In genomic region chr17:79982986-79983385, GRCh38 we compare ENCODE assay signal across 30 cellular contexts. TPM values are rescaled to one million over a fixed set of nuclear protein-coding genes. Genes with fewer than 3 reads are reported as not detected.
A peak's percentile ranks its signal among the peaks of the same experiment; 100 is the strongest.
DNase-seq lines count a peak whose midpoint lies in the region; ATAC-seq and TF ChIP-seq lines count a peak whose summit lies in the region.
"Had no signal": no experiment of that assay in that cellular context is flagged by ENCODE, and none has a peak within 500 bp of the region (broad histone marks: within the 10 kb centered on the region; RNA-seq: fewer than 3 reads in every experiment).

No MANE protein-coding gene starts in this region.

- H3K9me3 ChIP-seq in WERI-Rb-1 (ENCODE audit: severe bottlenecking) (no peaks in the 10 kb centered on the region), transverse colon (no peaks in the 10 kb centered on the region)
- H3K9me3 ChIP-seq: neutrophil, psoas muscle, SJCRH30, thoracic aorta had no signal

- H3K36me3 Mint-ChIP-seq in activated CD4-positive, alpha-beta T cell treated with anti-CD3 and anti-CD28 coated beads, Interleukin-2, amount 10 ng/mL, durations not matched to agents 7 days and 5 days (ENCODE audit: low read depth): no peaks in the 10 kb centered on the region
- H3K36me3 Mint-ChIP-seq: activated naive CD8-positive, alpha-beta T cell; CD4-positive, alpha-beta memory T cell had no signal

- POLR2A ChIA-PET in activated CD4-positive, alpha-beta T cell treated with anti-CD3 and anti-CD28 coated beads, Interleukin-2, amount 10 ng/mL, durations not matched to agents 7 days and 5 days (lab: Charles Lee): no interaction called here

- no peak for DNase-seq in activated CD4-positive, alpha-beta T cell treated with anti-CD3 and anti-CD28 coated beads, Interleukin-2, amount 10 ng/mL, durations not matched to agents 7 days and 5 days
- DNase-seq in activated CD4-positive, alpha-beta T cell treated with anti-CD3 and anti-CD28 coated beads, Interleukin-2, amount 50 U/mL, for 48 hours: no peak
- peak; percentile 8 for DNase-seq in WERI-Rb-1
- DNase-seq in left lobe of liver (ENCODE audit: low spot score): peak; percentile 40
- peak; percentile 50 for DNase-seq in sciatic nerve (ENCODE audit: low spot score)
- no peak for DNase-seq in NCI-H1092 treated with DMSO at 0.1 percent for 48 hours (lab: John Stamatoyannopoulos, UW)
- DNase-seq in transverse colon: no peak
- DNase-seq: 8988T; activated B cell treated with CpG ODN at 0.5 μM for 24 hours; activated CD4-positive, alpha-beta memory T cell treated with anti-CD3 and anti-CD28 coated beads, Interleukin-2, amount 10 ng/mL, durations not matched to agents 7 days and 5 days; activated CD8-positive, alpha-beta memory T cell treated with anti-CD3 and anti-CD28 coated beads, Interleukin-2, amount 50 U/mL, for 48 hours; DMS 273 treated with DMSO at 0.1 percent for 48 hours; effector CD4-positive, alpha-beta T cell; kidney glomerular epithelial cell; NCI-H1048; NCI-H187; NCI-H2171 treated with DMSO at 0.1 percent for 48 hours; NCI-H526; SJCRH30; stimulated activated naive CD8-positive, alpha-beta T cell treated with anti-CD3 and anti-CD28 coated beads, Interleukin-15, Interleukin-2, amounts not matched to agents 100 U/mL and 50 U/mL, for 24 hours had no signal

- no peaks in the 10 kb centered on the region for H3K27me3 ChIP-seq in WERI-Rb-1 (ENCODE audit: insufficient read depth, low read depth, severe bottlenecking)
- H3K27me3 ChIP-seq in transverse colon: no peaks in the 10 kb centered on the region
- H3K27me3 ChIP-seq: SJCRH30 had no signal

- CTCF ChIA-PET in activated CD4-positive, alpha-beta T cell treated with anti-CD3 and anti-CD28 coated beads, Interleukin-2, amount 10 ng/mL, durations not matched to agents 7 days and 5 days (lab: Charles Lee): interaction anchor here (1.3 kb wide), 1 partner anchor 25 kb away, joined by 4 read pairs; no protein-coding TSS in a partner anchor

- in situ Hi-C loops in transverse colon (cut with MboI; ENCODE audit: low pct_ligation_motif_present in 1 of 4, low pct_unique_long_range_greater_than_20kb in 1 of 4, low sequenced_read_pairs in 3 of 4): loop anchor here in 2 of 4 donors (25.0 kb wide), 1 partner anchor 171 kb away; no protein-coding TSS in a partner anchor

- no peak for TF ChIP-seq EP300 in transverse colon (IDR thresholded peaks at IDR 0.05; ENCODE audit: low read depth)

- no peak overlapping the region for H3K4me3 Mint-ChIP-seq in activated CD4-positive, alpha-beta T cell treated with anti-CD3 and anti-CD28 coated beads, Interleukin-2, amount 10 ng/mL, durations not matched to agents 7 days and 5 days
- H3K4me3 Mint-ChIP-seq: activated B cell treated with CpG ODN at 0.5 μM for 24 hours; activated CD4-positive, alpha-beta memory T cell treated with anti-CD3 and anti-CD28 coated beads, Interleukin-2, amount 10 ng/mL, durations not matched to agents 7 days and 5 days; activated naive CD8-positive, alpha-beta T cell; brain; CD4-positive, alpha-beta memory T cell; memory B cell had no signal

- no peak for TF ChIP-seq POLR2A in transverse colon (IDR thresholded peaks at IDR 0.05)

- no peaks in the 10 kb centered on the region for H3K9me3 Mint-ChIP-seq in activated CD4-positive, alpha-beta T cell treated with anti-CD3 and anti-CD28 coated beads, Interleukin-2, amount 10 ng/mL, durations not matched to agents 7 days and 5 days
- H3K9me3 Mint-ChIP-seq: activated B cell treated with CpG ODN at 0.5 μM for 24 hours; activated CD4-positive, alpha-beta memory T cell treated with anti-CD3 and anti-CD28 coated beads, Interleukin-2, amount 10 ng/mL, durations not matched to agents 7 days and 5 days; activated T-helper 2 cell treated with anti-CD3 and anti-CD28 coated beads, Interferon-gamma antibody, Interleukin-2, Interleukin-4, amounts not matched to agents 10 μg/mL and 5 μg/mL and 100 μg/mL, durations not matched to agents 14 hours and 24 hours and 36 hours; brain; CD4-positive, alpha-beta memory T cell; memory B cell had no signal

- ATAC-seq in left lobe of liver: no peak
- no peak for ATAC-seq in sciatic nerve
- no peak for ATAC-seq in GM19351 (IDR thresholded peaks at IDR 0.05; ENCODE audit: unreplicated experiment)
- ATAC-seq: Panc1; psoas muscle; stimulated activated naive CD8-positive, alpha-beta T cell treated with anti-CD3 and anti-CD28 coated beads, Interleukin-15, Interleukin-2, amounts not matched to agents 100 U/mL and 50 U/mL, for 24 hours had no signal

- H3K4me1 Mint-ChIP-seq in activated CD4-positive, alpha-beta T cell treated with anti-CD3 and anti-CD28 coated beads, Interleukin-2, amount 10 ng/mL, durations not matched to agents 7 days and 5 days: no peaks in the 10 kb centered on the region
- H3K4me1 Mint-ChIP-seq: activated B cell treated with CpG ODN at 0.5 μM for 24 hours; activated CD4-positive, alpha-beta memory T cell treated with anti-CD3 and anti-CD28 coated beads, Interleukin-2, amount 10 ng/mL, durations not matched to agents 7 days and 5 days; memory B cell had no signal

- peaks cover 0 to 18% (median 14%) of the 10 kb centered on the region in 4 donors for H3K4me1 ChIP-seq in transverse colon
- H3K4me1 ChIP-seq: psoas muscle had no signal

- H3K27ac ChIP-seq in WERI-Rb-1: no peak overlapping the region
- H3K27ac ChIP-seq in transverse colon: no peak overlapping the region
- H3K27ac ChIP-seq: neutrophil, psoas muscle, SJCRH30, thoracic aorta had no signal

- peak overlapping the region; percentile 6 for H3K27ac Mint-ChIP-seq in activated CD4-positive, alpha-beta T cell treated with anti-CD3 and anti-CD28 coated beads, Interleukin-2, amount 10 ng/mL, durations not matched to agents 7 days and 5 days
- H3K27ac Mint-ChIP-seq: activated B cell treated with CpG ODN at 0.5 μM for 24 hours; activated CD4-positive, alpha-beta memory T cell treated with anti-CD3 and anti-CD28 coated beads, Interleukin-2, amount 10 ng/mL, durations not matched to agents 7 days and 5 days; activated naive CD8-positive, alpha-beta T cell; activated T-helper 2 cell treated with anti-CD3 and anti-CD28 coated beads, Interferon-gamma antibody, Interleukin-2, Interleukin-4, amounts not matched to agents 10 μg/mL and 5 μg/mL and 100 μg/mL, durations not matched to agents 14 hours and 24 hours and 36 hours; memory B cell had no signal

- H3K4me3 ChIP-seq in WERI-Rb-1 (ENCODE audit: low read depth, low read length): no peak overlapping the region
- no peak overlapping the region for H3K4me3 ChIP-seq in transverse colon
- H3K4me3 ChIP-seq: psoas muscle, SJCRH30, thoracic aorta had no signal

- no peak for TF ChIP-seq CTCF in WERI-Rb-1 (IDR thresholded peaks at IDR 0.05; ENCODE audit: low read depth, low read length)
- no peak for TF ChIP-seq CTCF in transverse colon (IDR thresholded peaks at IDR 0.05)

- H3K27me3 Mint-ChIP-seq in activated CD4-positive, alpha-beta T cell treated with anti-CD3 and anti-CD28 coated beads, Interleukin-2, amount 10 ng/mL, durations not matched to agents 7 days and 5 days: no peaks in the 10 kb centered on the region
- H3K27me3 Mint-ChIP-seq: activated B cell treated with CpG ODN at 0.5 μM for 24 hours; activated CD4-positive, alpha-beta memory T cell treated with anti-CD3 and anti-CD28 coated beads, Interleukin-2, amount 10 ng/mL, durations not matched to agents 7 days and 5 days; activated naive CD8-positive, alpha-beta T cell had no signal

- intact Hi-C loops in sciatic nerve (cut with DNase I): loop anchor here (10.0 kb wide), 1 partner anchor 138 kb away; no protein-coding TSS in a partner anchor
- intact Hi-C loops in transverse colon (cut with DNase I; ENCODE audit: low total_unique reads): no loop called here

- H3K36me3 ChIP-seq in WERI-Rb-1 (peaks cover 40% of the 10 kb centered on the region), transverse colon (no peaks in the 10 kb centered on the region)
- H3K36me3 ChIP-seq: neutrophil, thoracic aorta had no signal

- WGBS in transverse colon (ENCODE audit: low coverage in 1 of 2), 2 donors: 85% methylated on average over 17 of the region's 17 CpGs; no CpG with 5 or more reads in 1 of the 2 donors

RNA-seq across cellular contexts. Expression of gene TBC1D16, which starts 52.7 kb away (rescaled TPM):
- 1 to 10 TPM in 1 of 2 experiments, under 1 TPM in 1; 0.74 to 1.2 TPM for total RNA-seq in activated CD4-positive, alpha-beta T cell treated with anti-CD3 and anti-CD28 coated beads, Interleukin-2, amount 10 ng/mL, durations not matched to agents 7 days and 5 days
- total RNA-seq in left lobe of liver (16.4 TPM), sciatic nerve (46.9 TPM), transverse colon (10 to 100 TPM; 12.3 to 22.4 (median 18.1) TPM)

RNA-seq across cellular contexts. Expression of gene CCDC40, which starts 53.5 kb away (rescaled TPM):
- total RNA-seq in activated CD4-positive, alpha-beta T cell treated with anti-CD3 and anti-CD28 coated beads, Interleukin-2, amount 10 ng/mL, durations not matched to agents 7 days and 5 days: not detected
- total RNA-seq in left lobe of liver: 6.8 TPM
- total RNA-seq in sciatic nerve: 12.6 TPM
- total RNA-seq in transverse colon: 1 to 10 TPM in 3 of 4 donors, under 1 TPM in 1; 0.75 to 2.8 (median 2.0) TPM
- total RNA-seq: activated CD4-positive, alpha-beta memory T cell treated with anti-CD3 and anti-CD28 coated beads, Interleukin-2, amount 10 ng/mL, durations not matched to agents 7 days and 5 days; activated T-helper 2 cell treated with anti-CD3 and anti-CD28 coated beads, Interferon-gamma antibody, Interleukin-2, Interleukin-4, amounts not matched to agents 10 μg/mL and 5 μg/mL and 100 μg/mL, durations not matched to agents 14 hours and 24 hours and 36 hours had no signal

Comparison
In these comparisons a context has a peak if more than half of its experiments do, and no peak if none do; other contexts are left out.
1. DNase-seq: peak in WERI-Rb-1 (single experiment), left lobe of liver (single experiment) and sciatic nerve (single experiment); none in activated CD4-positive, alpha-beta T cell treated with anti-CD3 and anti-CD28 coated beads, Interleukin-2, amount 10 ng/mL, durations not matched to agents 7 days and 5 days (single experiment), activated CD4-positive, alpha-beta T cell treated with anti-CD3 and anti-CD28 coated beads, Interleukin-2, amount 50 U/mL, for 48 hours (0 of 2), NCI-H1092 treated with DMSO at 0.1 percent for 48 hours (single experiment) and transverse colon (single experiment).